8 cellular contexts compared by ENCODE assay signal in genomic region chr1:111747282-111747734, GRCh38. TPM values are rescaled to one million over a fixed set of nuclear protein-coding genes. Genes with fewer than 3 reads are reported as not detected.
DNase-seq lines count a peak whose midpoint lies in the region; ATAC-seq and TF ChIP-seq lines count a peak whose summit lies in the region.

No MANE protein-coding gene starts in this region.

- TF ChIP-seq CTCF in brain (conservative IDR thresholded peaks at IDR 0.05) (peak; percentile 46 to 65), left lung (IDR thresholded peaks at IDR 0.05) (peak; percentile 45 to 80)

- H3K4me1 ChIP-seq in left lung: no peaks in the 10 kb centered on the region

- H3K36me3 ChIP-seq in left lung: no peaks in the 10 kb centered on the region

- no peak overlapping the region for H3K27ac Mint-ChIP-seq in T-helper 2 cell treated with Interferon-gamma antibody and Interleukin-4, amounts not matched to agents 5 μg/mL and 100 μg/mL, for 36 hours
- peak overlapping the region in 3 of 5 experiments; percentile 47 to 81 (median 77) for H3K27ac Mint-ChIP-seq in brain
- no peak overlapping the region for H3K27ac Mint-ChIP-seq in stimulated activated effector memory CD8-positive, alpha-beta T cell treated with anti-CD3 and anti-CD28 coated beads, Interleukin-12 subunit alpha, Interleukin-12 subunit beta, amount 100 ng/mL, for 72 hours

- H3K27me3 Mint-ChIP-seq in T-helper 2 cell treated with Interferon-gamma antibody and Interleukin-4, amounts not matched to agents 5 μg/mL and 100 μg/mL, for 36 hours (ENCODE audit: low read depth): peaks cover 13% of the 10 kb centered on the region
- peaks cover 6% of the 10 kb centered on the region for H3K27me3 Mint-ChIP-seq in brain

- DNase-seq in SIG-M5 treated with dmso at 0.1 percent for 504 hours (lab: John Stamatoyannopoulos, UW; ENCODE audit: unreplicated experiment) (peak; percentile 81), SIG-M5 (lab: John Stamatoyannopoulos, UW) (no peak), MV-4-11 (lab: John Stamatoyannopoulos, UW) (peak; percentile 73), left lung (peak in 1 of 2 donors; percentile 72)
- DNase-seq in T-helper 2 cell treated with Interferon-gamma antibody and Interleukin-4, amounts not matched to agents 5 μg/mL and 100 μg/mL, for 36 hours (ENCODE audit: low spot score): peak; percentile 67
- peak; percentile 46 to 80 for DNase-seq in stimulated activated effector memory CD8-positive, alpha-beta T cell treated with anti-CD3 and anti-CD28 coated beads, Interleukin-12 subunit alpha, Interleukin-12 subunit beta, amount 100 ng/mL, for 72 hours (ENCODE audit: low spot score in 2 of 2)

- no peak overlapping the region for H3K27ac ChIP-seq in left lung

- H3K36me3 Mint-ChIP-seq in T-helper 2 cell treated with Interferon-gamma antibody and Interleukin-4, amounts not matched to agents 5 μg/mL and 100 μg/mL, for 36 hours (ENCODE audit: low read depth): no peaks in the 10 kb centered on the region
- peaks cover 12% of the 10 kb centered on the region for H3K36me3 Mint-ChIP-seq in brain
- H3K36me3 Mint-ChIP-seq in stimulated activated effector memory CD8-positive, alpha-beta T cell treated with anti-CD3 and anti-CD28 coated beads, Interleukin-12 subunit alpha, Interleukin-12 subunit beta, amount 100 ng/mL, for 72 hours: no peaks in the 10 kb centered on the region

- no peaks in the 10 kb centered on the region for H3K9me3 ChIP-seq in left lung

- no peak overlapping the region for H3K4me3 Mint-ChIP-seq in T-helper 2 cell treated with Interferon-gamma antibody and Interleukin-4, amounts not matched to agents 5 μg/mL and 100 μg/mL, for 36 hours
- H3K4me3 Mint-ChIP-seq in brain: peak overlapping the region in 1 of 5 experiments; percentile 39
- no peak overlapping the region for H3K4me3 Mint-ChIP-seq in stimulated activated effector memory CD8-positive, alpha-beta T cell treated with anti-CD3 and anti-CD28 coated beads, Interleukin-12 subunit alpha, Interleukin-12 subunit beta, amount 100 ng/mL, for 72 hours

- peak; percentile 93 for ATAC-seq in left lung
- peak; percentile 87 for ATAC-seq in stimulated activated effector memory CD8-positive, alpha-beta T cell treated with anti-CD3 and anti-CD28 coated beads, Interleukin-12 subunit alpha, Interleukin-12 subunit beta, amount 100 ng/mL, for 72 hours
- no peak for ATAC-seq in HG02623 (IDR thresholded peaks at IDR 0.05; ENCODE audit: unreplicated experiment)

- H3K4me1 Mint-ChIP-seq in T-helper 2 cell treated with Interferon-gamma antibody and Interleukin-4, amounts not matched to agents 5 μg/mL and 100 μg/mL, for 36 hours (ENCODE audit: low read depth): peaks cover 15% of the 10 kb centered on the region
- H3K4me1 Mint-ChIP-seq in brain: peaks cover 57% of the 10 kb centered on the region
- peaks cover 13% of the 10 kb centered on the region for H3K4me1 Mint-ChIP-seq in stimulated activated effector memory CD8-positive, alpha-beta T cell treated with anti-CD3 and anti-CD28 coated beads, Interleukin-12 subunit alpha, Interleukin-12 subunit beta, amount 100 ng/mL, for 72 hours

- no peaks in the 10 kb centered on the region for H3K9me3 Mint-ChIP-seq in T-helper 2 cell treated with Interferon-gamma antibody and Interleukin-4, amounts not matched to agents 5 μg/mL and 100 μg/mL, for 36 hours
- no peaks in the 10 kb centered on the region for H3K9me3 Mint-ChIP-seq in brain
- no peaks in the 10 kb centered on the region for H3K9me3 Mint-ChIP-seq in stimulated activated effector memory CD8-positive, alpha-beta T cell treated with anti-CD3 and anti-CD28 coated beads, Interleukin-12 subunit alpha, Interleukin-12 subunit beta, amount 100 ng/mL, for 72 hours

- H3K27me3 ChIP-seq in left lung: peaks cover 0 to 1% of the 10 kb centered on the region in 2 donors

- H3K4me3 ChIP-seq in left lung: no peak overlapping the region

- intact Hi-C loops in left lung (cut with DNase I): no loop called here

RNA-seq across cellular contexts. Expression of gene INKA2, which starts 8.1 kb away (rescaled TPM):
- polyA plus RNA-seq in brain (ENCODE audit: insufficient read depth, low read depth, low replicate concordance): 20.5 TPM
- total RNA-seq in left lung: 10 to 100 TPM in 1 of 2 donors, 1 to 10 TPM in 1; 7.2 to 13.8 TPM

RNA-seq across cellular contexts. Expression of gene DDX20, which starts 8.4 kb away (rescaled TPM):
- polyA plus RNA-seq in brain (ENCODE audit: insufficient read depth, low read depth, low replicate concordance): 3.9 TPM
- total RNA-seq in left lung: 10 to 100 TPM; 10.6 to 12.2 TPM

Comparison
In these comparisons a context has a peak if more than half of its experiments do, and no peak if none do; other contexts are left out.
1. H3K27ac Mint-ChIP-seq: peak in brain (3 of 5); none in T-helper 2 cell treated with Interferon-gamma antibody and Interleukin-4, amounts not matched to agents 5 μg/mL and 100 μg/mL, for 36 hours (single experiment) and stimulated activated effector memory CD8-positive, alpha-beta T cell treated with anti-CD3 and anti-CD28 coated beads, Interleukin-12 subunit alpha, Interleukin-12 subunit beta, amount 100 ng/mL, for 72 hours (single experiment).